ENCODE assay signal across 8 cellular contexts in genomic region chr2:86562485-86562890, GRCh38. TPM values are rescaled to one million over a fixed set of nuclear protein-coding genes. Genes with fewer than 3 reads are reported as not detected.
A peak's percentile ranks its signal among the peaks of the same experiment; 100 is the strongest.
DNase-seq lines count a peak whose midpoint lies in the region; ATAC-seq and TF ChIP-seq lines count a peak whose summit lies in the region.

No MANE protein-coding gene starts in this region.

- H3K4me3 ChIP-seq in DOHH2 (ENCODE audit: low read length): peak overlapping the region; percentile 88
- peak overlapping the region; percentile 90 for H3K4me3 ChIP-seq in HUES6 (ENCODE audit: low read depth, low read length)
- H3K4me3 ChIP-seq in colonic mucosa: peak overlapping the region; percentile 75

- H3K4me3 Mint-ChIP-seq in nephron progenitor cell: peak overlapping the region; percentile 94

- H3K9ac ChIP-seq in HUES6 (ENCODE audit: low read length) (peak overlapping the region; percentile 99), colonic mucosa (ENCODE audit: low read depth in 2 of 2, low read length in 2 of 2) (peak overlapping the region; percentile 89 to 98)

- H3K9me3 Mint-ChIP-seq in nephron progenitor cell: peaks cover 23% of the 10 kb centered on the region

- H3K4me1 ChIP-seq in DOHH2 (ENCODE audit: control insufficient read depth, low read length) (peaks cover 21% of the 10 kb centered on the region), HUES6 (ENCODE audit: control insufficient read depth, insufficient read depth, low read length) (peaks cover 7% of the 10 kb centered on the region; the same call in 1 of the 2 replicates), colonic mucosa (peaks cover 5% of the 10 kb centered on the region)

- peaks cover 8% of the 10 kb centered on the region for H3K27me3 Mint-ChIP-seq in nephron progenitor cell (ENCODE audit: low read depth, poor library complexity)

- intact Hi-C loops in colonic mucosa (cut with DNase I): no loop called here

- no peaks in the 10 kb centered on the region for H3F3A ChIP-seq in DOHH2 (ENCODE audit: control insufficient read depth, insufficient read depth)

- H3K4me2 ChIP-seq in DOHH2 (ENCODE audit: low read length): peak overlapping the region; percentile 62

- in situ Hi-C loops in G401 (cut with HindIII; ENCODE audit: low sequenced_read_pairs): no loop called here

- H3K36me3 ChIP-seq in DOHH2 (ENCODE audit: control insufficient read depth, low read length) (no peaks in the 10 kb centered on the region; the same call in 1 of the 2 replicates), HUES6 (ENCODE audit: control insufficient read depth, insufficient read depth, low read length) (no peaks in the 10 kb centered on the region), colonic mucosa (no peaks in the 10 kb centered on the region)

- TF ChIP-seq CTCF in DOHH2 (IDR thresholded peaks at IDR 0.05; ENCODE audit: low read depth, low read length, poor library complexity, severe bottlenecking) (no peak), colonic mucosa (IDR thresholded peaks at IDR 0.05) (no peak), nephron progenitor cell (IDR thresholded peaks at IDR 0.05) (no peak)

- H3K79me2 ChIP-seq in DOHH2 (ENCODE audit: control insufficient read depth, low read length): peaks cover 51% of the 10 kb centered on the region

- H3K27me3 ChIP-seq in DOHH2 (ENCODE audit: control insufficient read depth, low read length) (no peaks in the 10 kb centered on the region), HUES6 (ENCODE audit: control insufficient read depth, insufficient read depth, low read length) (peaks cover 10% of the 10 kb centered on the region; the same call in 1 of the 2 replicates), colonic mucosa (no peaks in the 10 kb centered on the region)

- peak overlapping the region; percentile 100 for H3K27ac Mint-ChIP-seq in nephron progenitor cell

- DNase-seq in colonic mucosa: no peak
- DNase-seq in nephron progenitor cell: no peak
- no peak for DNase-seq in G401 (ENCODE audit: low spot score)
- DNase-seq in T-helper 9 cell: no peak

- no peaks in the 10 kb centered on the region for H3K9me2 ChIP-seq in DOHH2 (replicated peaks; ENCODE audit: control insufficient read depth, low read length)

- no peaks in the 10 kb centered on the region for H3K36me3 Mint-ChIP-seq in nephron progenitor cell (ENCODE audit: low read depth)

- no peak for ATAC-seq in HG03457 (IDR thresholded peaks at IDR 0.05; ENCODE audit: unreplicated experiment)
- no peak for ATAC-seq in HG03045 (IDR thresholded peaks at IDR 0.05; ENCODE audit: unreplicated experiment)

- H3K4me1 Mint-ChIP-seq in nephron progenitor cell: peaks cover 24% of the 10 kb centered on the region

- H3K27ac ChIP-seq in DOHH2 (ENCODE audit: low read depth, low read length): peak overlapping the region; percentile 83
- H3K27ac ChIP-seq in HUES6 (ENCODE audit: low read depth, low read length): peak overlapping the region; percentile 99
- H3K27ac ChIP-seq in colonic mucosa: peak overlapping the region; percentile 99

- peaks cover 9% of the 10 kb centered on the region; the same call in 1 of the 2 replicates for H3K9me3 ChIP-seq in DOHH2 (ENCODE audit: control insufficient read depth, insufficient read depth, low read length)
- peaks cover 6% of the 10 kb centered on the region; the same call in 1 of the 2 replicates for H3K9me3 ChIP-seq in HUES6 (ENCODE audit: control insufficient read depth, insufficient read depth, low read depth, low read length)
- H3K9me3 ChIP-seq in colonic mucosa: no peaks in the 10 kb centered on the region

- H4K20me1 ChIP-seq in DOHH2 (ENCODE audit: control insufficient read depth, insufficient read depth, low read depth, low read length): no peaks in the 10 kb centered on the region

RNA-seq across cellular contexts. Expression of gene CHMP3, which starts 0.8 kb away (rescaled TPM):
- total RNA-seq in colonic mucosa: 100 to 1,000 TPM; 115 to 186 TPM
- total RNA-seq in G401 (2014; rRNA removed; shearing (Covaris generic)): 58.8 and 83.8 TPM in 2 replicates
